12 cellular contexts compared by ENCODE assay signal in the genomic region with DNA sequence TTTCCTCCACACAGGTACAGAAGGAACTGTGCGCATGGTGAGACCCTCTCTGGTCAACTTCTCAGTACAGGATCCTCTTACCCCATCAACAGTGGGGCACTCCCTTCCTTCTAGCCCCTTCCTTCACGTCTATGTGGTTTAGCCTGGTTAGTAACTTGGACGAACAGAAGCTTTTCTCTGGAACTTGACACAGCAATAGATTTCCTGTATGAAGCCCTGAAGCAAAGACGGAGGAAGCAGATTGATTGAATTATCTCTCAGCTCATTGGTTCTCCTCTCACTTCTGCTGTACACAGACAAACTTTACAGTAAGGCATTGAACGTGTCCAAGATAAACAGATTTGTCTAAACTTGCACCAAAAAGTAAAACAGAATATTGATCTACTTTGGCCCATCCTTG. TPM values are rescaled to one million over a fixed set of nuclear protein-coding genes. Genes with fewer than 3 reads are reported as not detected.
DNase-seq lines count a peak whose midpoint lies in the region; ATAC-seq and TF ChIP-seq lines count a peak whose summit lies in the region.
"Had no signal": no experiment of that assay in that cellular context is flagged by ENCODE, and none has a peak within 500 bp of the region (broad histone marks: within the 10 kb centered on the region; RNA-seq: fewer than 3 reads in every experiment).

A gene with protein sequence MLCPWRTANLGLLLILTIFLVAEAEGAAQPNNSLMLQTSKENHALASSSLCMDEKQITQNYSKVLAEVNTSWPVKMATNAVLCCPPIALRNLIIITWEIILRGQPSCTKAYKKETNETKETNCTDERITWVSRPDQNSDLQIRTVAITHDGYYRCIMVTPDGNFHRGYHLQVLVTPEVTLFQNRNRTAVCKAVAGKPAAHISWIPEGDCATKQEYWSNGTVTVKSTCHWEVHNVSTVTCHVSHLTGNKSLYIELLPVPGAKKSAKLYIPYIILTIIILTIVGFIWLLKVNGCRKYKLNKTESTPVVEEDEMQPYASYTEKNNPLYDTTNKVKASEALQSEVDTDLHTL (minus strand): TSS at position 210 of the 400 bp plus-strand sequence. CDS start 246 bp downstream, outside the sequence.

- no peak within 1 kb of the TSS for H2BK120ac ChIP-seq in IMR-90 (ENCODE audit: low read depth, low read length)

- no peak within 1 kb of the TSS for H4K91ac ChIP-seq in IMR-90 (ENCODE audit: insufficient read depth, low read depth, low read length)

- H2AK9ac ChIP-seq in IMR-90 (replicated peaks; ENCODE audit: low read depth, low read length, poor library complexity), result no peak within 1 kb of the TSS

- H3K4me1 Mint-ChIP-seq in activated T-helper 17 cell treated with anti-CD3 and anti-CD28 coated beads, Interleukin-2, amount 50 U/mL, for 72 hours, result peaks cover 45% of the 10 kb centered on the region

- H3K14ac ChIP-seq in IMR-90 (replicated peaks; ENCODE audit: low read depth, low read length), result peak within 1 kb of the TSS; percentile 21

- no peak for DNase-seq in IMR-90
- no peak for DNase-seq in lower lobe of right lung
- DNase-seq in NCI-H1436 treated with DMSO at 0.1 percent for 48 hours (lab: John Stamatoyannopoulos, UW), result no peak
- no peak for DNase-seq in caudate nucleus (lab: John Stamatoyannopoulos, UW)
- no peak for DNase-seq in amniotic stem cell (lab: John Stamatoyannopoulos, UW)
- DNase-seq: COR-L47, NCI-H2171 treated with DMSO at 0.1 percent for 48 hours, occipital lobe had no signal

- H3K9ac ChIP-seq in BLaER1 (no peak within 1 kb of the TSS), IMR-90 (ENCODE audit: low read depth, low read length) (no peak within 1 kb of the TSS)

- no peak within 1 kb of the TSS for H3K18ac ChIP-seq in IMR-90 (ENCODE audit: low read depth, low read length)

- CTCF ChIA-PET in IMR-90 (lab: Yijun Ruan, JAX), result no interaction called here

- 71% methylated on average over 1 of the region's 5 CpGs; no CpG with 5 or more reads in 1 of the 2 experiments for WGBS in IMR-90 (ENCODE audit: extremely low coverage in 2 of 2, insufficient read length in 1 of 2), 2 experiments

- no peak within 1 kb of the TSS for H2BK20ac ChIP-seq in IMR-90 (ENCODE audit: low read depth, low read length)

- H3K9me3 ChIP-seq in BLaER1 (no peaks in the 10 kb centered on the region), IMR-90 (ENCODE audit: control insufficient read depth, insufficient read depth, low read length) (no peaks in the 10 kb centered on the region), lower lobe of right lung (no peaks in the 10 kb centered on the region)
- H3K9me3 ChIP-seq: SJSA1 had no signal

- no peak within 1 kb of the TSS for H4K8ac ChIP-seq in IMR-90 (ENCODE audit: low read depth in 2 of 2, low read length in 2 of 2)

- H3K9me1 ChIP-seq in IMR-90 (ENCODE audit: insufficient read depth, low read length), result peaks cover 4% of the 10 kb centered on the region; the same call in 1 of the 2 replicates

- no peak within 1 kb of the TSS for H2BK5ac ChIP-seq in IMR-90 (ENCODE audit: low read depth, low read length, poor library complexity, severe bottlenecking)

- H3K4me1 ChIP-seq in BLaER1 (peaks cover 28% of the 10 kb centered on the region; the same call in 1 of the 2 replicates), IMR-90 (ENCODE audit: control insufficient read depth, insufficient read depth, low read length) (peaks cover under 1% of the 10 kb centered on the region), lower lobe of right lung (peaks cover 17% of the 10 kb centered on the region)
- H3K4me1 ChIP-seq: SJSA1 had no signal

- H3K4me2 ChIP-seq in BLaER1 (peak within 1 kb of the TSS; percentile 6; the same call in 1 of the 2 replicates), IMR-90 (ENCODE audit: low read depth, low read length) (no peak within 1 kb of the TSS)

- H3K36me3 Mint-ChIP-seq in activated T-helper 17 cell treated with anti-CD3 and anti-CD28 coated beads, Interleukin-2, amount 50 U/mL, for 72 hours (ENCODE audit: low read depth), result no peaks in the 10 kb centered on the region

- H3K36me3 ChIP-seq in BLaER1, result no peaks in the 10 kb centered on the region
- H3K36me3 ChIP-seq in IMR-90 (ENCODE audit: control insufficient read depth, insufficient read depth, low read length), result no peaks in the 10 kb centered on the region
- H3K36me3 ChIP-seq in lower lobe of right lung, result no peaks in the 10 kb centered on the region
- H3K36me3 ChIP-seq: SJSA1 had no signal

- no peak within 1 kb of the TSS for H2AFZ ChIP-seq in IMR-90 (replicated peaks; ENCODE audit: low read length, poor library complexity)

- dilution Hi-C loops in IMR-90 (cut with HindIII; ENCODE audit: low sequenced_read_pairs, unreplicated experiment), result loop anchor here (25.0 kb wide), 1 partner anchor 388 kb away; no protein-coding TSS in a partner anchor

- no peaks in the 10 kb centered on the region for H3K27me3 Mint-ChIP-seq in activated T-helper 17 cell treated with anti-CD3 and anti-CD28 coated beads, Interleukin-2, amount 50 U/mL, for 72 hours

- POLR2A ChIA-PET in IMR-90 (lab: Charles Lee; ENCODE audit: unreplicated experiment), result no interaction called here

- H3K27ac ChIP-seq in BLaER1, result no peak within 1 kb of the TSS
- H3K27ac ChIP-seq in IMR-90 (ENCODE audit: insufficient read depth, low read length), result no peak within 1 kb of the TSS
- H3K27ac ChIP-seq in lower lobe of right lung, result peak within 1 kb of the TSS; percentile 25
- no peak within 1 kb of the TSS for H3K27ac ChIP-seq in caudate nucleus (ENCODE audit: low read depth, low read length)
- H3K27ac ChIP-seq: SJSA1 had no signal

- no peak for TF ChIP-seq POLR2A in IMR-90 (IDR thresholded peaks at IDR 0.05; ENCODE audit: low read depth, low read length)

- intact Hi-C loops in IMR-90 (cut with micrococcal nuclease), result no loop called here
- intact Hi-C loops in lower lobe of right lung (cut with DNase I), result loop anchor here (5.0 kb wide), 1 partner anchor 333 kb away; a partner anchor contains a TSS

- H3K4me3 ChIP-seq in BLaER1 (no peak within 1 kb of the TSS), IMR-90 (ENCODE audit: insufficient read depth, low read depth, low read length) (no peak within 1 kb of the TSS), lower lobe of right lung (peak within 1 kb of the TSS; percentile 28)
- H3K4me3 ChIP-seq: SJSA1 had no signal

- no peak within 1 kb of the TSS for H2AK5ac ChIP-seq in IMR-90 (ENCODE audit: low read depth, low read length)

- H4K5ac ChIP-seq in IMR-90 (ENCODE audit: low read depth, low read length), result no peak within 1 kb of the TSS

- peak within 1 kb of the TSS; percentile 93 for H3K4me3 Mint-ChIP-seq in activated T-helper 17 cell treated with anti-CD3 and anti-CD28 coated beads, Interleukin-2, amount 50 U/mL, for 72 hours

- H2BK15ac ChIP-seq in IMR-90 (ENCODE audit: low read depth, low read length), result no peak within 1 kb of the TSS

- H3K27ac Mint-ChIP-seq in activated T-helper 17 cell treated with anti-CD3 and anti-CD28 coated beads, Interleukin-2, amount 50 U/mL, for 72 hours, result peak within 1 kb of the TSS; percentile 91

- ATAC-seq in IMR-90 (ENCODE audit: low read depth), result no peak
- ATAC-seq in activated T-helper 17 cell treated with anti-CD3 and anti-CD28 coated beads, Interleukin-2, amount 50 U/mL, for 72 hours (replicated peaks), result peak; percentile 8
- peak in 1 of 2 donors; percentile 28 for ATAC-seq in lower lobe of right lung
- ATAC-seq in GM18519 (IDR thresholded peaks at IDR 0.05; ENCODE audit: low FRiP score, unreplicated experiment), result no peak

- H3K27me3 ChIP-seq in BLaER1 (no peaks in the 10 kb centered on the region), IMR-90 (ENCODE audit: control insufficient read depth, insufficient read depth, low read length) (peaks cover 6% of the 10 kb centered on the region), lower lobe of right lung (ENCODE audit: low read depth) (no peaks in the 10 kb centered on the region)

- no peaks in the 10 kb centered on the region for H3K9me3 Mint-ChIP-seq in activated T-helper 17 cell treated with anti-CD3 and anti-CD28 coated beads, Interleukin-2, amount 50 U/mL, for 72 hours

- H3K56ac ChIP-seq in IMR-90 (ENCODE audit: extremely low read depth, insufficient read depth, low read length), result no peak within 1 kb of the TSS

- in situ Hi-C loops in IMR-90 (cut with MboI; ENCODE audit: low sequenced_read_pairs), result loop anchor here (25.0 kb wide), 1 partner anchor 663 kb away; no protein-coding TSS in a partner anchor

- no TSS peak for BruUV-seq in IMR-90 (replicated peaks; lab: Mats Ljungman, UMichigan)

- no peaks in the 10 kb centered on the region for H4K20me1 ChIP-seq in BLaER1
- H4K20me1 ChIP-seq in IMR-90 (ENCODE audit: insufficient read depth, low read length), result no peaks in the 10 kb centered on the region

- no peaks in the 10 kb centered on the region for H3K79me1 ChIP-seq in IMR-90 (ENCODE audit: low read depth in 1 of 2, low read length in 2 of 2)

- TF ChIP-seq CTCF in IMR-90 (conservative IDR thresholded peaks at IDR 0.05; ENCODE audit: low read depth, low read length) (no peak), lower lobe of right lung (IDR thresholded peaks at IDR 0.05) (no peak)

- H3K23ac ChIP-seq in IMR-90 (ENCODE audit: low read depth, low read length), result no peak within 1 kb of the TSS

- TF ChIP-seq RAD21 in IMR-90 (IDR thresholded peaks at IDR 0.05; ENCODE audit: low read length), result no peak

- no peak within 1 kb of the TSS for H3K4ac ChIP-seq in IMR-90 (ENCODE audit: low read depth, low read length)

TF ChIP-seq in IMR-90, 13 proteins besides CTCF, POLR2A, EP300 and RAD21 (continues in another document):
- TF ChIP-seq MXI1 (IDR thresholded peaks at IDR 0.05; ENCODE audit: borderline replicate concordance, low read depth, low read length), result no peak
- no peak for TF ChIP-seq FOS (IDR thresholded peaks at IDR 0.05; ENCODE audit: low read depth, low read length)
- TF ChIP-seq CHD1 (IDR thresholded peaks at IDR 0.05; ENCODE audit: low read depth, low read length), result no peak
- TF ChIP-seq, protein P1, sequence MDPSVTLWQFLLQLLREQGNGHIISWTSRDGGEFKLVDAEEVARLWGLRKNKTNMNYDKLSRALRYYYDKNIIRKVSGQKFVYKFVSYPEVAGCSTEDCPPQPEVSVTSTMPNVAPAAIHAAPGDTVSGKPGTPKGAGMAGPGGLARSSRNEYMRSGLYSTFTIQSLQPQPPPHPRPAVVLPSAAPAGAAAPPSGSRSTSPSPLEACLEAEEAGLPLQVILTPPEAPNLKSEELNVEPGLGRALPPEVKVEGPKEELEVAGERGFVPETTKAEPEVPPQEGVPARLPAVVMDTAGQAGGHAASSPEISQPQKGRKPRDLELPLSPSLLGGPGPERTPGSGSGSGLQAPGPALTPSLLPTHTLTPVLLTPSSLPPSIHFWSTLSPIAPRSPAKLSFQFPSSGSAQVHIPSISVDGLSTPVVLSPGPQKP (IDR thresholded peaks at IDR 0.05; ENCODE audit: borderline replicate concordance, low read depth, low read length), result no peak
- TF ChIP-seq RFX5 (IDR thresholded peaks at IDR 0.05; ENCODE audit: low read depth, low read length), result no peak
- TF ChIP-seq MAZ (IDR thresholded peaks at IDR 0.05; ENCODE audit: borderline replicate concordance, low read depth, low read length), result no peak

RNA-seq across cellular contexts. Expression of the gene that starts here (rescaled TPM):
- total RNA-seq in IMR-90 (2012; rRNA removed) (under 0.01 TPM in 2 replicates), lower lobe of right lung (1.5 TPM)
- 0.05 TPM in 1 of 2 replicates, not detected in the other for polyA plus RNA-seq in IMR-90 (2012; rRNA removed)
- not detected in 2 replicates for polyA plus RNA-seq in IMR-90 (2012; cell fraction: cytosol; rRNA removed)
- 0.07 TPM in 1 of 2 replicates, not detected in the other for polyA plus RNA-seq in IMR-90 (2012; cell fraction: nucleus; rRNA removed; ENCODE audit: low replicate concordance)
- total RNA-seq in activated T-helper 17 cell treated with anti-CD3 and anti-CD28 coated beads, Interleukin-2, amount 50 U/mL, for 72 hours, result 1 to 10 TPM; 5.7 to 6.7 TPM
- total RNA-seq: SJSA1 had no signal
